In genomic region chr5:157294692-157295091, GRCh38 we compare ENCODE assay signal across 16 cellular contexts. TPM values are rescaled to one million over a fixed set of nuclear protein-coding genes. Genes with fewer than 3 reads are reported as not detected.
DNase-seq lines count a peak whose midpoint lies in the region; ATAC-seq, FAIRE-seq and TF ChIP-seq lines count a peak whose summit lies in the region.
"Had no signal": no experiment of that assay in that cellular context is flagged by ENCODE, and none has a peak within 500 bp of the region (broad histone marks: within the 10 kb centered on the region; RNA-seq: fewer than 3 reads in every experiment).

No MANE protein-coding gene starts in this region.

- intact Hi-C loops in CD8-positive, alpha-beta T cell (cut with DNase I, micrococcal nuclease) = loop anchor here in 1 of 2 experiments (2.0 kb wide), 1 partner anchor 14 kb away; no protein-coding TSS in a partner anchor
- intact Hi-C loops in HepG2 (cut with micrococcal nuclease; ENCODE audit: unreplicated experiment) = no loop called here
- intact Hi-C loops in dorsolateral prefrontal cortex (cut with DNase I) = no loop called here

- POLR2A ChIA-PET in CD8-positive, alpha-beta T cell (lab: Charles Lee) = no interaction called here
- POLR2A ChIA-PET in HepG2 (lab: Yijun Ruan, JAX) = no interaction called here

- no peak for DNase-seq in CD8-positive, alpha-beta T cell
- DNase-seq in SW480 (ENCODE audit: low spot score) = peak; percentile 14
- DNase-seq in HepG2 (ENCODE audit: low spot score) = no peak
- DNase-seq in GM03348 (ENCODE audit: low spot score) = no peak
- no peak for DNase-seq in NK-92 treated with Interleukin-12 subunit alpha and Interleukin-12 subunit beta, amount 100 ng/mL, for 24 hours (lab: John Stamatoyannopoulos, UW)
- no peak for DNase-seq in dorsolateral prefrontal cortex
- DNase-seq: activated CD4-positive, CD25-positive, alpha-beta regulatory T cell treated with anti-CD3 and anti-CD28 coated beads, Interleukin-2, amount 50 U/mL, for 72 hours; left colon had no signal

- no peak overlapping the region for H3K9ac ChIP-seq in HepG2 (ENCODE audit: insufficient read depth, low read depth, low read length)

- TF ChIP-seq EP300 in HepG2 (IDR thresholded peaks at IDR 0.05; ENCODE audit: low read depth in 2 of 2, low read length in 2 of 2) (no peak), HepG2 (CRISPR knock-in tag; IDR thresholded peaks at IDR 0.05; ENCODE audit: borderline replicate concordance) (no peak)

- no peak for FAIRE-seq in HepG2 (lab: Jason Lieb, UNC)
- FAIRE-seq: D721Med, small intestine had no signal

- H3K9me3 Mint-ChIP-seq in CD8-positive, alpha-beta T cell = no peaks in the 10 kb centered on the region
- H3K9me3 Mint-ChIP-seq: central memory CD8-positive, alpha-beta T cell; neural crest cell had no signal

- H3K27ac ChIP-seq in CD8-positive, alpha-beta T cell (ENCODE audit: low read depth, low read length) = peak overlapping the region; percentile 3
- no peak overlapping the region for H3K27ac ChIP-seq in HepG2 (ENCODE audit: extremely low read length, insufficient read depth, low read length)
- no peak overlapping the region for H3K27ac ChIP-seq in dorsolateral prefrontal cortex
- H3K27ac ChIP-seq: HL-60, tibial nerve had no signal

- H3K27ac Mint-ChIP-seq in CD8-positive, alpha-beta T cell = peak overlapping the region; percentile 79

- H3K4me3 ChIP-seq in CD8-positive, alpha-beta T cell (ENCODE audit: low read depth, low read length) = no peak overlapping the region
- H3K4me3 ChIP-seq in HepG2 (replicated peaks in 1 of 3; ENCODE audit: insufficient read depth in 1 of 3, low read depth in 2 of 3, low read length in 3 of 3) = no peak overlapping the region
- H3K4me3 ChIP-seq in dorsolateral prefrontal cortex = no peak overlapping the region
- H3K4me3 ChIP-seq: tibial nerve had no signal

- H3K27me3 ChIP-seq in CD8-positive, alpha-beta T cell (ENCODE audit: insufficient read depth, low read length) = no peaks in the 10 kb centered on the region
- no peaks in the 10 kb centered on the region for H3K27me3 ChIP-seq in HepG2 (ENCODE audit: control insufficient read depth in 1 of 2, insufficient read depth in 2 of 2, low read length in 2 of 2)
- no peaks in the 10 kb centered on the region for H3K27me3 ChIP-seq in dorsolateral prefrontal cortex
- H3K27me3 ChIP-seq: tibial nerve had no signal

- no peaks in the 10 kb centered on the region for H3K9me3 ChIP-seq in CD8-positive, alpha-beta T cell (ENCODE audit: low read length)
- no peaks in the 10 kb centered on the region for H3K9me3 ChIP-seq in HepG2 (ENCODE audit: low read length)
- H3K9me3 ChIP-seq: tibial nerve had no signal

- H2AFZ ChIP-seq in HepG2 (ENCODE audit: low read length) = no peak overlapping the region

- H3K4me3 Mint-ChIP-seq in CD8-positive, alpha-beta T cell = no peak overlapping the region
- H3K4me3 Mint-ChIP-seq: central memory CD8-positive, alpha-beta T cell; neural crest cell had no signal

- TF ChIP-seq CTCF in CD8-positive, alpha-beta T cell (IDR thresholded peaks at IDR 0.05) = no peak
- TF ChIP-seq CTCF in GM12873 (IDR thresholded peaks at IDR 0.05; ENCODE audit: insufficient read depth, low read depth, low read length, missing control alignments) (peak; percentile 15), HepG2 (CRISPR knock-in tag; IDR thresholded peaks at IDR 0.05) (peak; percentile 41), dorsolateral prefrontal cortex (IDR thresholded peaks at IDR 0.05 in 54 of 56, conservative IDR thresholded peaks at IDR 0.05 in 2 of 56; ENCODE audit: low read depth in 1 of 56, partially characterized antibody in 56 of 56) (no peak)

- H4K20me1 ChIP-seq in HepG2 (ENCODE audit: insufficient read depth, low read length) = no peaks in the 10 kb centered on the region

- TF ChIP-seq POLR2A in HepG2 (IDR thresholded peaks at IDR 0.05; ENCODE audit: insufficient read depth in 1 of 2, low read depth in 2 of 2, low read length in 2 of 2) = no peak

- peak; percentile 26 for ATAC-seq in CD8-positive, alpha-beta T cell
- ATAC-seq in HepG2 (no peak), HG03457 (IDR thresholded peaks at IDR 0.05; ENCODE audit: unreplicated experiment) (no peak)

- no peaks in the 10 kb centered on the region for H3K79me2 ChIP-seq in HepG2 (ENCODE audit: insufficient read depth, low read length)

- H3K36me3 Mint-ChIP-seq in CD8-positive, alpha-beta T cell = peaks cover 92% of the 10 kb centered on the region

- no peaks in the 10 kb centered on the region for H3K27me3 Mint-ChIP-seq in CD8-positive, alpha-beta T cell (ENCODE audit: low read depth)
- H3K27me3 Mint-ChIP-seq: central memory CD8-positive, alpha-beta T cell had no signal

- peaks cover 33% of the 10 kb centered on the region for H3K4me1 ChIP-seq in CD8-positive, alpha-beta T cell (ENCODE audit: insufficient read depth, low read length)
- H3K4me1 ChIP-seq in HepG2 (ENCODE audit: insufficient read depth, low read length) = peaks cover 37% of the 10 kb centered on the region

- H3K36me3 ChIP-seq in CD8-positive, alpha-beta T cell (ENCODE audit: insufficient read depth, low read length) = peaks cover 58% of the 10 kb centered on the region
- peaks cover 0 to 10% of the 10 kb centered on the region in 2 experiments; a peak in 2 of 5 replicates for H3K36me3 ChIP-seq in HepG2 (replicated peaks in 1 of 2; ENCODE audit: control insufficient read depth in 1 of 2, insufficient read depth in 2 of 2, low read length in 2 of 2)

- no peak for TF ChIP-seq RAD21 in HepG2 (CRISPR knock-in tag; IDR thresholded peaks at IDR 0.05)

- CTCF ChIA-PET in CD8-positive, alpha-beta T cell (lab: Charles Lee) = interaction anchor here (0.7 to 2.4 kb wide), 4 partner anchors 9 to 145 kb away, joined by 3 to 7 read pairs (median 4); no protein-coding TSS in a partner anchor
- CTCF ChIA-PET in HepG2 (lab: Yijun Ruan, JAX; ENCODE audit: low intra/inter-chr PET ratio, low total read pairs) = no interaction called here

- in situ Hi-C loops in HepG2 (cut with HindIII; ENCODE audit: extremely low pct_ligation_motif_present, low pct_unique_long_range_greater_than_20kb) = no loop called here

- H3K4me1 Mint-ChIP-seq in CD8-positive, alpha-beta T cell (ENCODE audit: low read depth) = peaks cover 48% of the 10 kb centered on the region
- H3K4me1 Mint-ChIP-seq: neural crest cell had no signal

- H3K4me2 ChIP-seq in HepG2 (ENCODE audit: low read depth, low read length) = no peak overlapping the region

- whole genome bisulfite sequencing in HepG2 (ENCODE audit: low lambda C conversion rate) = 91% methylated on average over 7 of the region's 7 CpGs

- no TSS peak for BruUV-seq in HepG2 (replicated peaks; lab: Mats Ljungman, UMichigan)

TF ChIP-seq in HepG2, 621 proteins besides CTCF, POLR2A, EP300 and RAD21:
- TF ChIP-seq STAG1 (CRISPR knock-in tag; IDR thresholded peaks at IDR 0.05) (0 out of 2 replicates have a peak, but pooled peaks have one; percentile 22), NR3C1 (CRISPR knock-in tag; IDR thresholded peaks at IDR 0.05) (no peak)

RNA-seq across cellular contexts. Expression of gene CYFIP2, which starts 28.8 kb away (rescaled TPM):
- 100 to 1,000 TPM; 270 to 304 TPM for total RNA-seq in CD8-positive, alpha-beta T cell
- 30.3 and 40.2 TPM in 2 replicates for total RNA-seq in HepG2 (2016; rRNA removed; fragmentation: Illumina TruSeq; extraction: Trizol)
- 13.4 and 13.7 TPM in 2 replicates for total RNA-seq in HepG2 (2016; cell fraction: cytosol; rRNA removed; fragmentation: Illumina TruSeq; extraction: Trizol; ENCODE audit: low read depth)
- total RNA-seq in HepG2 (2016; cell fraction: insoluble cytoplasmic fraction; rRNA removed; fragmentation: Illumina TruSeq; extraction: Trizol) = 28.6 and 32.7 TPM in 2 replicates
- total RNA-seq in HepG2 (2016; cell fraction: membrane; rRNA removed; fragmentation: Illumina TruSeq; extraction: Trizol) = 33.5 TPM in 2 replicates
- 25.4 and 29.9 TPM in 2 replicates for total RNA-seq in HepG2 (2016; cell fraction: nucleus; rRNA removed; fragmentation: Illumina TruSeq; extraction: Trizol)
- polyA plus RNA-seq in HepG2 (2011; rRNA removed) = 22.5 and 22.6 TPM in 2 replicates
- 20.3 and 24.1 TPM in 2 replicates for polyA plus RNA-seq in HepG2 (2011; cell fraction: cytosol; rRNA removed)
- 61.6 and 72.0 TPM in 2 replicates for polyA plus RNA-seq in HepG2 (2011; cell fraction: nucleus; rRNA removed)
- polyA plus RNA-seq in HepG2 (2012) = 43.3 and 45.5 TPM in 2 replicates
- polyA plus RNA-seq in HepG2 (2016; cell fraction: cytosol; fragmentation: Illumina TruSeq; extraction: Trizol; ENCODE audit: low read depth) = 14.6 and 15.8 TPM in 2 replicates
- 39.1 and 48.8 TPM in 2 replicates for polyA plus RNA-seq in HepG2 (2016; cell fraction: insoluble cytoplasmic fraction; fragmentation: Illumina TruSeq; extraction: Trizol; ENCODE audit: low read depth)
- 33.6 and 33.7 TPM in 2 replicates for polyA plus RNA-seq in HepG2 (2016; cell fraction: membrane; fragmentation: Illumina TruSeq; extraction: Trizol; ENCODE audit: low read depth)
- polyA plus RNA-seq in HepG2 (2016; cell fraction: nucleus; fragmentation: Illumina TruSeq; extraction: Trizol; ENCODE audit: insufficient read depth, low read depth) = 31.7 and 39.3 TPM in 2 replicates
- polyA minus RNA-seq in HepG2 (2011; rRNA and poly(A)+ RNA removed; ENCODE audit: low replicate concordance) = 17.9 and 70.5 TPM in 2 replicates
- 16.3 and 22.5 TPM in 2 replicates for polyA minus RNA-seq in HepG2 (2011; cell fraction: cytosol; rRNA and poly(A)+ RNA removed)
- polyA minus RNA-seq in HepG2 (2011; cell fraction: nucleus; rRNA and poly(A)+ RNA removed) = 55.0 and 64.3 TPM in 2 replicates
- total RNA-seq in dorsolateral prefrontal cortex = 100 to 1,000 TPM; 150 to 487 (median 373) TPM

Comparison
In these comparisons a context has a peak if more than half of its experiments do, and no peak if none do; other contexts are left out.
1. CTCF ChIP-seq: peak in GM12873 (single experiment) and HepG2 (single experiment); none in CD8-positive, alpha-beta T cell (single experiment) and dorsolateral prefrontal cortex (0 of 56).